Comparison of ENCODE assay signal across 23 cellular contexts in the genomic region with DNA sequence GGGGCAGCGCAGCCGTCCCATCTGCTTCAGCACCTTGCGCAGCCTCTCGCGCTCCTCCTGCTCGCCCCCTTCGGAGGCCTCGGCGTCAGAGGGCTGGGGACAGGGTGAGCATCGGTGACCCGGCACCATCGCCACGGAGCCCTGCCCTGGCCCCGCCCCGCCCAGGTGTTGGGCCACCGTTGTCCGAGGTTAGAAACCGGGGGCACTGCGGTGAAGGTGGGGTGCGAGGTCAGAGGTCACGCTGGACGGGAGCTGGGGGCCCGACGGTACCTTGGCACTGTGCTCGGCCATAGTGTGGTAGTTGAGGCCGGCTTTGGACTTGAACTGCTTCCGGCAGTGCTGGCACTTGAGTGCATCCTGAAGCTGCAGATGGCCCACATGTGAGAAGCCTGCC.
"Had no signal": no experiment of that assay in that cellular context is flagged by ENCODE, and none has a peak within 500 bp of the region (broad histone marks: within the 10 kb centered on the region; RNA-seq: fewer than 3 reads in every experiment).

No MANE protein-coding gene starts in this region.

- H3K27me3 ChIP-seq: breast epithelium, colonic mucosa, dorsolateral prefrontal cortex, esophagus muscularis mucosa, neutrophil, pancreas, vagina had no signal

- H3K36me3 ChIP-seq: colonic mucosa had no signal

- H3K4me1 ChIP-seq: colonic mucosa, pancreas had no signal

- H3K27ac ChIP-seq: breast epithelium, colonic mucosa, dorsolateral prefrontal cortex, esophagus muscularis mucosa, neutrophil, pancreas, thoracic aorta, vagina had no signal

- DNase-seq: activated B cell treated with CpG ODN at 0.5 μM for 24 hours; activated CD4-positive, alpha-beta T cell treated with anti-CD3 and anti-CD28 coated beads, Interleukin-2, amount 50 U/mL, for 4 hours; activated CD8-positive, alpha-beta memory T cell treated with anti-CD3 and anti-CD28 coated beads for 24 hours; activated CD8-positive, alpha-beta memory T cell treated with anti-CD3 and anti-CD28 coated beads, Interleukin-2, amount 50 U/mL, for 4 hours; activated T-cell treated with anti-CD3 and anti-CD28 coated beads, Interleukin-2, amount 50 U/mL, for 24 hours; colonic mucosa; effector memory CD8-positive, alpha-beta T cell; hypothalamus; stimulated activated CD4-positive, alpha-beta T cell treated with anti-CD3 and anti-CD28 coated beads, Interleukin-2, amount 100 ng/mL, for 48 hours; stimulated activated CD8-positive, alpha-beta memory T cell treated with anti-CD3 and anti-CD28 coated beads, Interleukin-4, amount 100 ng/mL, for 48 hours; stimulated activated naive B cell treated with anti-CD40 and anti-IgM and Interleukin-4, amounts not matched to agents 10 μg/mL and 1 μg/mL and 100 μg/mL, for 72 hours; T-helper 17 cell had no signal

- H3K4me3 ChIP-seq: breast epithelium, colonic mucosa, dorsolateral prefrontal cortex, esophagus muscularis mucosa, pancreas, smooth muscle cell, thoracic aorta, vagina had no signal

- ATAC-seq: activated CD4-positive, alpha-beta T cell treated with anti-CD3 and anti-CD28 coated beads for 36 hours; activated T-helper 17 cell treated with anti-CD3 and anti-CD28 coated beads, Interleukin-2, amount 50 U/mL, for 72 hours; effector memory CD8-positive, alpha-beta T cell; pancreas; sciatic nerve; stimulated activated naive B cell treated with anti-CD40 and anti-IgM and Interleukin-4, amounts not matched to agents 10 μg/mL and 1 μg/mL and 100 μg/mL, for 72 hours; T-helper 17 cell had no signal

- H3K9me3 ChIP-seq: colonic mucosa, esophagus muscularis mucosa, neutrophil, pancreas, thoracic aorta, vagina had no signal
